In the genomic region with DNA sequence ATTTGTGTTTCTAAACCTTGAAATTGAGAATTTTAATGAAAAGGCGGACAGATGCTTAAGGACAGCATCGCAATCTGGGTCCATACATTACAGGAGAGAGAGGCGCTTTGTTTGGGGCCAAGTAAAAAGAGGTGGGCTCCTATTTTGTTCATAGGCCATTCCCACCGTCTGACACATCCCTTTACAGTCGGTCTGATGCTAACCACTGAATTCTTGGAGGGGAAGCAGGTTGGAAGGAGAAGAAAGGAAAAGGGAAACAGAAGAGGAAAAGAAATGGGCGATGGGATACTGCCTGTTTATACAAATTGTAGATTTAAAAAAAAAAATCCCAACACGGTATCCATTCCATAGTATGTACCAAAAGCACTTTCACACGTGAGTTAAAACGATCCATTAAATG, we compare ENCODE assay signal across 21 cellular contexts. TPM values are rescaled to one million over a fixed set of nuclear protein-coding genes. Genes with fewer than 3 reads are reported as not detected.
DNase-seq lines count a peak whose midpoint lies in the region; ATAC-seq, FAIRE-seq and TF ChIP-seq lines count a peak whose summit lies in the region.
"Had no signal": no experiment of that assay in that cellular context is flagged by ENCODE, and none has a peak within 500 bp of the region (broad histone marks: within the 10 kb centered on the region; RNA-seq: fewer than 3 reads in every experiment).

No MANE protein-coding gene starts in this region.

- no peak for TF ChIP-seq POLR2A in HepG2 (IDR thresholded peaks at IDR 0.05; ENCODE audit: insufficient read depth in 1 of 2, low read depth in 2 of 2, low read length in 2 of 2)

- in situ Hi-C loops in HepG2 (cut with HindIII; ENCODE audit: extremely low pct_ligation_motif_present, low pct_unique_long_range_greater_than_20kb): no loop called here

- ATAC-seq in HepG2 (no peak), HG02885 (IDR thresholded peaks at IDR 0.05; ENCODE audit: poor library complexity, unreplicated experiment) (no peak)
- ATAC-seq: activated naive CD4-positive, alpha-beta T cell treated with anti-CD3 and anti-CD28 coated beads, Interleukin-2, amount 50 U/mL, for 72 hours; activated T-cell treated with anti-CD3 and anti-CD28 coated beads, Interleukin-2, amount 50 U/mL, for 4 hours; stimulated activated memory B cell treated with anti-CD40 and anti-IgM and Interleukin-4, amounts not matched to agents 10 μg/mL and 1 μg/mL and 100 μg/mL, for 72 hours had no signal

- H3K27me3 ChIP-seq in WERI-Rb-1 (ENCODE audit: insufficient read depth, low read depth, severe bottlenecking) (no peaks in the 10 kb centered on the region), HepG2 (ENCODE audit: control insufficient read depth in 1 of 2, insufficient read depth in 2 of 2, low read length in 2 of 2) (no peaks in the 10 kb centered on the region; a peak in 2 of 5 replicates), skeletal muscle satellite cell (ENCODE audit: control insufficient read depth, insufficient read depth, low read length) (no peaks in the 10 kb centered on the region)
- H3K27me3 ChIP-seq: BE2C, SJCRH30 had no signal

- no peaks in the 10 kb centered on the region for H3K9me3 ChIP-seq in WERI-Rb-1 (ENCODE audit: severe bottlenecking)
- no peaks in the 10 kb centered on the region for H3K9me3 ChIP-seq in HepG2 (ENCODE audit: low read length)
- H3K9me3 ChIP-seq in skeletal muscle satellite cell (replicated peaks; ENCODE audit: low read length): no peaks in the 10 kb centered on the region
- H3K9me3 ChIP-seq: BE2C, neutrophil, SJCRH30 had no signal

- WGBS in HepG2 (ENCODE audit: low lambda C conversion rate): 93% methylated on average over 9 of the region's 9 CpGs

- H3K36me3 ChIP-seq in WERI-Rb-1: no peaks in the 10 kb centered on the region
- H3K36me3 ChIP-seq in HepG2 (replicated peaks in 1 of 2; ENCODE audit: control insufficient read depth in 1 of 2, insufficient read depth in 2 of 2, low read length in 2 of 2): no peaks in the 10 kb centered on the region
- H3K36me3 ChIP-seq in skeletal muscle satellite cell (ENCODE audit: insufficient read depth, low read length): no peaks in the 10 kb centered on the region
- H3K36me3 ChIP-seq: BE2C, neutrophil, SJCRH30 had no signal

- CTCF ChIA-PET in HepG2 (lab: Yijun Ruan, JAX; ENCODE audit: low intra/inter-chr PET ratio, low total read pairs): no interaction called here

- H4K20me1 ChIP-seq in HepG2 (ENCODE audit: insufficient read depth, low read length): no peaks in the 10 kb centered on the region

- no TSS peak for BruUV-seq in HepG2 (replicated peaks; lab: Mats Ljungman, UMichigan)

- no peak overlapping the region for H2AFZ ChIP-seq in HepG2 (ENCODE audit: low read length)

- intact Hi-C loops in HepG2 (cut with micrococcal nuclease; ENCODE audit: unreplicated experiment): loop anchor here (1.0 kb wide), 1 partner anchor 127 kb away; no protein-coding TSS in a partner anchor

- POLR2A ChIA-PET in HepG2 (lab: Yijun Ruan, JAX): interaction anchor here (0.6 to 5.4 kb wide), 2 partner anchors 14 to 131 kb away, joined by 4 to 49 read pairs; no protein-coding TSS in a partner anchor

- H3K9ac ChIP-seq in HepG2 (ENCODE audit: insufficient read depth, low read depth, low read length): 0 out of 2 replicates have a peak overlapping the region, but pooled peaks have one; percentile 4
- peak overlapping the region; percentile 86 for H3K9ac ChIP-seq in skeletal muscle satellite cell (ENCODE audit: low read depth, low read length)
- H3K9ac ChIP-seq: KMS-11 had no signal

- TF ChIP-seq CTCF in C4-2B (conservative IDR thresholded peaks at IDR 0.05) (no peak), WERI-Rb-1 (IDR thresholded peaks at IDR 0.05; ENCODE audit: low read depth, low read length) (no peak), HepG2 (CRISPR knock-in tag; IDR thresholded peaks at IDR 0.05) (no peak)

- TF ChIP-seq EP300 in HepG2 (IDR thresholded peaks at IDR 0.05; ENCODE audit: low read depth in 2 of 2, low read length in 2 of 2) (no peak), HepG2 (CRISPR knock-in tag; IDR thresholded peaks at IDR 0.05; ENCODE audit: borderline replicate concordance) (no peak)

- H3K4me3 ChIP-seq in WERI-Rb-1 (ENCODE audit: low read depth, low read length) (no peak overlapping the region), HepG2 (replicated peaks in 1 of 3; ENCODE audit: insufficient read depth in 1 of 3, low read depth in 2 of 3, low read length in 3 of 3) (no peak overlapping the region), skeletal muscle satellite cell (ENCODE audit: low read length) (peak overlapping the region; percentile 46)
- H3K4me3 ChIP-seq: SJCRH30, skin epidermis had no signal

- H3K4me2 ChIP-seq in HepG2 (ENCODE audit: low read depth, low read length) (no peak overlapping the region), skeletal muscle satellite cell (ENCODE audit: low read length) (peak overlapping the region; percentile 86)
- H3K4me2 ChIP-seq: KMS-11 had no signal

- H3K27ac ChIP-seq in C4-2B (peak overlapping the region; percentile 97; the same call in 1 of the 2 replicates), WERI-Rb-1 (0 out of 2 replicates have a peak overlapping the region, but pooled peaks have one; percentile 26), HepG2 (ENCODE audit: extremely low read length, insufficient read depth, low read length) (no peak overlapping the region)
- H3K27ac ChIP-seq: KMS-11, neutrophil, SJCRH30 had no signal

- DNase-seq in WERI-Rb-1 (no peak), HepG2 (ENCODE audit: low spot score) (no peak), NCI-H774 (lab: John Stamatoyannopoulos, UW) (no peak), midbrain (lab: John Stamatoyannopoulos, UW) (no peak), 8988T (no peak)
- DNase-seq: activated CD4-positive, alpha-beta T cell treated with anti-CD3 and anti-CD28 coated beads, Interleukin-2, amount 10 ng/mL, durations not matched to agents 7 days and 5 days; activated T-cell treated with anti-CD3 and anti-CD28 coated beads, Interleukin-2, amount 50 U/mL, for 4 hours; BE2C; DMS153; NCI-H2227 treated with DMSO at 0.1 percent for 48 hours; SJCRH30; T1000 had no signal

- no peak for FAIRE-seq in HepG2 (lab: Jason Lieb, UNC)
- FAIRE-seq: frontal cortex had no signal

- H3K4me1 ChIP-seq in HepG2 (ENCODE audit: insufficient read depth, low read length) (peaks cover 76% of the 10 kb centered on the region), skeletal muscle satellite cell (ENCODE audit: control insufficient read depth, insufficient read depth, low read length) (peaks cover 77% of the 10 kb centered on the region)

- no peak for TF ChIP-seq RAD21 in HepG2 (CRISPR knock-in tag; IDR thresholded peaks at IDR 0.05)

- H3K79me2 ChIP-seq in HepG2 (ENCODE audit: insufficient read depth, low read length): peaks cover 93% of the 10 kb centered on the region

TF ChIP-seq in HepG2, 621 proteins besides CTCF, POLR2A, EP300 and RAD21 (continues in another document):
- TF ChIP-seq, protein P1, sequence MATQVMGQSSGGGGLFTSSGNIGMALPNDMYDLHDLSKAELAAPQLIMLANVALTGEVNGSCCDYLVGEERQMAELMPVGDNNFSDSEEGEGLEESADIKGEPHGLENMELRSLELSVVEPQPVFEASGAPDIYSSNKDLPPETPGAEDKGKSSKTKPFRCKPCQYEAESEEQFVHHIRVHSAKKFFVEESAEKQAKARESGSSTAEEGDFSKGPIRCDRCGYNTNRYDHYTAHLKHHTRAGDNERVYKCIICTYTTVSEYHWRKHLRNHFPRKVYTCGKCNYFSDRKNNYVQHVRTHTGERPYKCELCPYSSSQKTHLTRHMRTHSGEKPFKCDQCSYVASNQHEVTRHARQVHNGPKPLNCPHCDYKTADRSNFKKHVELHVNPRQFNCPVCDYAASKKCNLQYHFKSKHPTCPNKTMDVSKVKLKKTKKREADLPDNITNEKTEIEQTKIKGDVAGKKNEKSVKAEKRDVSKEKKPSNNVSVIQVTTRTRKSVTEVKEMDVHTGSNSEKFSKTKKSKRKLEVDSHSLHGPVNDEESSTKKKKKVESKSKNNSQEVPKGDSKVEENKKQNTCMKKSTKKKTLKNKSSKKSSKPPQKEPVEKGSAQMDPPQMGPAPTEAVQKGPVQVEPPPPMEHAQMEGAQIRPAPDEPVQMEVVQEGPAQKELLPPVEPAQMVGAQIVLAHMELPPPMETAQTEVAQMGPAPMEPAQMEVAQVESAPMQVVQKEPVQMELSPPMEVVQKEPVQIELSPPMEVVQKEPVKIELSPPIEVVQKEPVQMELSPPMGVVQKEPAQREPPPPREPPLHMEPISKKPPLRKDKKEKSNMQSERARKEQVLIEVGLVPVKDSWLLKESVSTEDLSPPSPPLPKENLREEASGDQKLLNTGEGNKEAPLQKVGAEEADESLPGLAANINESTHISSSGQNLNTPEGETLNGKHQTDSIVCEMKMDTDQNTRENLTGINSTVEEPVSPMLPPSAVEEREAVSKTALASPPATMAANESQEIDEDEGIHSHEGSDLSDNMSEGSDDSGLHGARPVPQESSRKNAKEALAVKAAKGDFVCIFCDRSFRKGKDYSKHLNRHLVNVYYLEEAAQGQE (IDR thresholded peaks at IDR 0.05; ENCODE audit: borderline replicate concordance in 1 of 2, low read depth in 1 of 2, low read length in 2 of 2): no peak

RNA-seq across cellular contexts. Expression of a gene that starts 4.0 kb away (rescaled TPM):
- 6.0 and 12.3 TPM in 2 replicates for total RNA-seq in HepG2 (2016; rRNA removed; fragmentation: Illumina TruSeq; extraction: Trizol)
- 1.8 and 1.9 TPM in 2 replicates for total RNA-seq in HepG2 (2016; cell fraction: cytosol; rRNA removed; fragmentation: Illumina TruSeq; extraction: Trizol; ENCODE audit: low read depth)
- 5.6 and 10.6 TPM in 2 replicates for total RNA-seq in HepG2 (2016; cell fraction: insoluble cytoplasmic fraction; rRNA removed; fragmentation: Illumina TruSeq; extraction: Trizol)
- total RNA-seq in HepG2 (2016; cell fraction: membrane; rRNA removed; fragmentation: Illumina TruSeq; extraction: Trizol): 5.0 and 5.6 TPM in 2 replicates
- 15.3 and 19.7 TPM in 2 replicates for total RNA-seq in HepG2 (2016; cell fraction: nucleus; rRNA removed; fragmentation: Illumina TruSeq; extraction: Trizol)
- 5.0 and 5.3 TPM in 2 replicates for polyA plus RNA-seq in HepG2 (2011; rRNA removed)
- 3.5 and 4.2 TPM in 2 replicates for polyA plus RNA-seq in HepG2 (2011; cell fraction: cytosol; rRNA removed)
- polyA plus RNA-seq in HepG2 (2011; cell fraction: nucleus; rRNA removed): 10.2 and 11.2 TPM in 2 replicates
- polyA plus RNA-seq in HepG2 (2012): 12.6 and 14.4 TPM in 2 replicates
- polyA plus RNA-seq in HepG2 (2016; cell fraction: cytosol; fragmentation: Illumina TruSeq; extraction: Trizol; ENCODE audit: low read depth): 0.31 and 0.36 TPM in 2 replicates
- polyA plus RNA-seq in HepG2 (2016; cell fraction: insoluble cytoplasmic fraction; fragmentation: Illumina TruSeq; extraction: Trizol; ENCODE audit: low read depth): 8.6 and 11.4 TPM in 2 replicates
- 1.0 and 1.4 TPM in 2 replicates for polyA plus RNA-seq in HepG2 (2016; cell fraction: membrane; fragmentation: Illumina TruSeq; extraction: Trizol; ENCODE audit: low read depth)
- polyA plus RNA-seq in HepG2 (2016; cell fraction: nucleus; fragmentation: Illumina TruSeq; extraction: Trizol; ENCODE audit: insufficient read depth, low read depth): 16.2 and 17.6 TPM in 2 replicates
- 12.7 and 18.2 TPM in 2 replicates for polyA minus RNA-seq in HepG2 (2011; rRNA and poly(A)+ RNA removed; ENCODE audit: low replicate concordance)
- 16.9 and 20.7 TPM in 2 replicates for polyA minus RNA-seq in HepG2 (2011; cell fraction: cytosol; rRNA and poly(A)+ RNA removed)
- 23.9 and 27.2 TPM in 2 replicates for polyA minus RNA-seq in HepG2 (2011; cell fraction: nucleus; rRNA and poly(A)+ RNA removed)
- total RNA-seq in skeletal muscle satellite cell (2012; rRNA removed): 5.1 and 8.3 TPM in 2 replicates
